Comparison of ENCODE assay signal across 14 cellular contexts in genomic region chr17:70447588-70447987, GRCh38.
"Had no signal": no experiment of that assay in that cellular context is flagged by ENCODE, and none has a peak within 500 bp of the region (broad histone marks: within the 10 kb centered on the region; RNA-seq: fewer than 3 reads in every experiment).

No MANE protein-coding gene starts in this region.

- H3K27me3 ChIP-seq: upper lobe of left lung had no signal

- H3K4me3 ChIP-seq: lower lobe of right lung, psoas muscle, upper lobe of left lung had no signal

- H3K27ac ChIP-seq: lower lobe of right lung, psoas muscle, upper lobe of left lung had no signal

- ATAC-seq: left cardiac atrium; lower lobe of right lung; naive thymus-derived CD8-positive, alpha-beta T cell; psoas muscle; sciatic nerve had no signal

- H3K4me1 ChIP-seq: lower lobe of right lung, psoas muscle, upper lobe of left lung had no signal

- H3K9me3 ChIP-seq: lower lobe of right lung, upper lobe of left lung had no signal

- H3K36me3 ChIP-seq: lower lobe of right lung, upper lobe of left lung had no signal

- DNase-seq: activated B cell treated with CpG ODN at 0.5 μM for 24 hours; activated CD4-positive, alpha-beta T cell treated with anti-CD3 and anti-CD28 coated beads, Interleukin-2, amount 10 ng/mL, durations not matched to agents 24 days and 14 days; activated CD8-positive, alpha-beta memory T cell treated with anti-CD3 and anti-CD28 coated beads for 24 hours; activated naive CD4-positive, alpha-beta T cell treated with anti-CD3 and anti-CD28 coated beads, Interleukin-2, amount 10 ng/mL, durations not matched to agents 7 days and 5 days; cerebellar nuclear complex; dermis blood vessel endothelial cell; left cardiac atrium; lower lobe of right lung; naive thymus-derived CD8-positive, alpha-beta T cell; psoas muscle; stimulated activated CD4-positive, alpha-beta T cell treated with anti-CD3 and anti-CD28 coated beads, Interleukin-2, amount 100 ng/mL, for 24 hours; stimulated activated naive CD4-positive, alpha-beta T cell; upper lobe of left lung had no signal
